ENCODE assay signal across 27 cellular contexts in the genomic region with DNA sequence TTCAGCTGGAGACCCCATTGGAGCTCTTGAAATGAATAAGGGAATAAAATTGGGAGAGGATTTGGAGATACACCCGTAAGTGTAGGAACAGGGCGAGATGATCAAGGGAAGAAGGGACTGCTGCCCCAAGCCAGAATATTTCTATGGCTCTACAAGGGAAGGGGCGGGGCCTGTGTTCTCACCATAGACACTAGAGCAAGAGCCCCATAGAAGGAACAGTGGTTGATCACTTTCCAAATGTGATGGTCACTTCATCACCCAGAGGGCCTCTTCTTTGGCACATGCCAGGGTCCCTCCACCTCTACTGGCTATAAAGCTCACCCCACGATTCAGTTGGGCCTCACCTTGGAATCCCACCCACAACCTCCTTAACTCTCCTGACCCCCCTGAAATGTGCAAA. TPM values are rescaled to one million over a fixed set of nuclear protein-coding genes. Genes with fewer than 3 reads are reported as not detected.
DNase-seq lines count a peak whose midpoint lies in the region; ATAC-seq and TF ChIP-seq lines count a peak whose summit lies in the region.
"Had no signal": no experiment of that assay in that cellular context is flagged by ENCODE, and none has a peak within 500 bp of the region (broad histone marks: within the 10 kb centered on the region; RNA-seq: fewer than 3 reads in every experiment).

No MANE protein-coding gene starts in this region.

- intact Hi-C loops in sigmoid colon (cut with DNase I) = no loop called here

- no peak for ATAC-seq in HG03565 (IDR thresholded peaks at IDR 0.05; ENCODE audit: unreplicated experiment)
- no peak for ATAC-seq in T-helper 17 cell
- ATAC-seq: heart left ventricle; HepG2; stimulated activated naive B cell treated with anti-CD40 and anti-IgM and Interleukin-4, amounts not matched to agents 10 μg/mL and 1 μg/mL and 100 μg/mL, for 72 hours had no signal

- H3K9me3 Mint-ChIP-seq in H9 = no peaks in the 10 kb centered on the region
- H3K9me3 Mint-ChIP-seq in brain = peaks cover 0 to 3% (median 0%) of the 10 kb centered on the region in 5 experiments
- H3K9me3 Mint-ChIP-seq: activated T-helper 1 cell treated with anti-CD3 and anti-CD28 coated beads, Interleukin-12 subunit alpha, Interleukin-12 subunit beta, Interleukin-2, Interleukin-4 antibody, amounts not matched to agents 30 ng/mL and 10 ng/mL and 1 ng/mL, durations not matched to agents 14 hours and 24 hours and 36 hours; nephron progenitor cell; stimulated activated naive B cell treated with anti-CD40 and anti-IgM and Interleukin-4, amounts not matched to agents 10 μg/mL and 1 μg/mL and 100 μg/mL, for 72 hours had no signal

- no peak overlapping the region for H3K4ac ChIP-seq in H9 (ENCODE audit: low read depth, low read length)

- peaks cover 84 to 89% of the 10 kb centered on the region in 2 experiments for H3K4me1 Mint-ChIP-seq in H9
- peaks cover 87% of the 10 kb centered on the region for H3K4me1 Mint-ChIP-seq in brain
- H3K4me1 Mint-ChIP-seq in T-helper 17 cell = peaks cover 2% of the 10 kb centered on the region

- no peak overlapping the region for H3K14ac ChIP-seq in H9 (ENCODE audit: insufficient read depth, low read length)

- H3K4me3 ChIP-seq in sigmoid colon = no peak overlapping the region
- H3K4me3 ChIP-seq: HAP-1, heart left ventricle, testis, uterus had no signal

- H3K4me1 ChIP-seq in H9 (ENCODE audit: insufficient read depth, low read length) (peaks cover 23% of the 10 kb centered on the region), sigmoid colon (peaks cover 0 to 15% (median 11%) of the 10 kb centered on the region in 4 donors)
- H3K4me1 ChIP-seq: BE2C, uterus had no signal

- H2BK5ac ChIP-seq in H9 (ENCODE audit: insufficient read length, low read length) = peak overlapping the region; percentile 21

- H3K4me2 ChIP-seq in H9 (ENCODE audit: insufficient read depth, insufficient read length, low read length) = no peak overlapping the region

- H2BK20ac ChIP-seq in H9 (ENCODE audit: low read depth, low read length, poor library complexity, severe bottlenecking) = no peak overlapping the region

- no CpG with 5 or more reads among the region's 4 CpGs for WGBS in H9 (ENCODE audit: extremely low coverage, insufficient read length, low lambda C conversion rate)
- WGBS in sigmoid colon, 2 donors = 87 to 89% methylated on average over 4 of the region's 4 CpGs

- H3K23me2 ChIP-seq in H9 (ENCODE audit: insufficient read length, low read depth, low read length, poor library complexity, severe bottlenecking) = no peaks in the 10 kb centered on the region

- H3K27me3 Mint-ChIP-seq in H9 (ENCODE audit: low read depth) (no peaks in the 10 kb centered on the region; the same call in 1 of the 2 replicates), brain (peaks cover 6% of the 10 kb centered on the region), T-helper 17 cell (no peaks in the 10 kb centered on the region)
- H3K27me3 Mint-ChIP-seq: stimulated activated naive B cell treated with anti-CD40 and anti-IgM and Interleukin-4, amounts not matched to agents 10 μg/mL and 1 μg/mL and 100 μg/mL, for 72 hours had no signal

- no peak overlapping the region for H4K8ac ChIP-seq in H9 (replicated peaks; ENCODE audit: insufficient read length, low read depth, low read length)

- H3K4me3 Mint-ChIP-seq in H9 (peak overlapping the region in 1 of 2 experiments; percentile 70; a peak in 2 of 5 replicates), brain (peak overlapping the region in 4 of 5 experiments; percentile 79 to 84 (median 82)), T-helper 17 cell (no peak overlapping the region)
- H3K4me3 Mint-ChIP-seq: activated T-helper 1 cell treated with anti-CD3 and anti-CD28 coated beads, Interleukin-12 subunit alpha, Interleukin-12 subunit beta, Interleukin-2, Interleukin-4 antibody, amounts not matched to agents 30 ng/mL and 10 ng/mL and 1 ng/mL, durations not matched to agents 14 hours and 24 hours and 36 hours; stimulated activated naive B cell treated with anti-CD40 and anti-IgM and Interleukin-4, amounts not matched to agents 10 μg/mL and 1 μg/mL and 100 μg/mL, for 72 hours had no signal

- no peak for TF ChIP-seq CTCF in H9 (conservative IDR thresholded peaks at IDR 0.05)
- TF ChIP-seq CTCF in brain (conservative IDR thresholded peaks at IDR 0.05) = no peak
- no peak for TF ChIP-seq CTCF in sigmoid colon (IDR thresholded peaks at IDR 0.05)

- H4K20me1 ChIP-seq in H9 (ENCODE audit: control insufficient read depth, insufficient read depth, insufficient read length) = no peaks in the 10 kb centered on the region

- H2AK5ac ChIP-seq in H9 (ENCODE audit: insufficient read length, low read length) = no peak overlapping the region

- H3K9me3 ChIP-seq in H9 (ENCODE audit: control insufficient read depth, low read depth, low read length) (no peaks in the 10 kb centered on the region), sigmoid colon (no peaks in the 10 kb centered on the region), T-helper 17 cell (ENCODE audit: control insufficient read depth, low read length, poor library complexity, severe bottlenecking) (no peaks in the 10 kb centered on the region)
- H3K9me3 ChIP-seq: BE2C, HAP-1, heart left ventricle, testis, uterus had no signal

- TF ChIP-seq POLR2A in sigmoid colon (IDR thresholded peaks at IDR 0.05) = no peak

- no peak overlapping the region for H2BK15ac ChIP-seq in H9 (ENCODE audit: low read depth, low read length)

- H3T11ph ChIP-seq in H9 (ENCODE audit: low read length) = no peak overlapping the region

- H3K36me3 ChIP-seq in sigmoid colon = no peaks in the 10 kb centered on the region
- H3K36me3 ChIP-seq: BE2C, uterus had no signal

- no peaks in the 10 kb centered on the region for H3K79me1 ChIP-seq in H9 (ENCODE audit: insufficient read depth, low read depth, low read length, poor library complexity, severe bottlenecking)

- no peak overlapping the region for H2BK12ac ChIP-seq in H9 (ENCODE audit: insufficient read length, low read depth, low read length)

- TF ChIP-seq EP300 in sigmoid colon (IDR thresholded peaks at IDR 0.05) = no peak

- no peak overlapping the region for H3K23ac ChIP-seq in H9 (ENCODE audit: insufficient read length, low read depth, low read length)

- H3K79me2 ChIP-seq in H9 (ENCODE audit: insufficient read depth, low read length) = no peaks in the 10 kb centered on the region

- no peak overlapping the region for H3K56ac ChIP-seq in H9 (ENCODE audit: insufficient read length, low read depth, low read length)

- H3K27ac ChIP-seq in H9 (ENCODE audit: insufficient read length, low read depth, low read length) = peak overlapping the region; percentile 96
- peak overlapping the region; percentile 97 for H3K27ac ChIP-seq in layer of hippocampus (ENCODE audit: low read depth, low read length)
- no peak overlapping the region for H3K27ac ChIP-seq in sigmoid colon
- H3K27ac ChIP-seq: heart left ventricle, testis, uterus had no signal

- H2AFZ ChIP-seq in H9 (ENCODE audit: low read length) = no peak overlapping the region

- H4K5ac ChIP-seq in H9 (ENCODE audit: insufficient read length, low read depth, low read length) = no peak overlapping the region

- no peak overlapping the region for H4K91ac ChIP-seq in H9 (ENCODE audit: insufficient read length, low read depth, low read length)

- no peak overlapping the region for H2BK120ac ChIP-seq in H9 (ENCODE audit: low read depth, low read length, poor library complexity, severe bottlenecking)

- no peaks in the 10 kb centered on the region for H3K27me3 ChIP-seq in H9 (ENCODE audit: insufficient read depth, low read length)
- H3K27me3 ChIP-seq in layer of hippocampus (ENCODE audit: control insufficient read depth, insufficient read depth, low read length) = no peaks in the 10 kb centered on the region
- H3K27me3 ChIP-seq in sigmoid colon = no peaks in the 10 kb centered on the region
- H3K27me3 ChIP-seq: BE2C, heart left ventricle, testis, uterus had no signal

- H3K27ac Mint-ChIP-seq in H9 (peak overlapping the region; percentile 98 to 100 (median 100)), brain (peak overlapping the region; percentile 97 to 99 (median 98)), T-helper 17 cell (no peak overlapping the region)
- H3K27ac Mint-ChIP-seq: activated T-helper 1 cell treated with anti-CD3 and anti-CD28 coated beads, Interleukin-12 subunit alpha, Interleukin-12 subunit beta, Interleukin-2, Interleukin-4 antibody, amounts not matched to agents 30 ng/mL and 10 ng/mL and 1 ng/mL, durations not matched to agents 14 hours and 24 hours and 36 hours; stimulated activated naive B cell treated with anti-CD40 and anti-IgM and Interleukin-4, amounts not matched to agents 10 μg/mL and 1 μg/mL and 100 μg/mL, for 72 hours had no signal

- H3K9ac ChIP-seq in H9 (ENCODE audit: extremely low read depth, insufficient read length, low read length) = no peak overlapping the region

- no peak overlapping the region for H3K18ac ChIP-seq in H9 (ENCODE audit: insufficient read length, low read depth, low read length)

- DNase-seq in H9 (no peak), sigmoid colon (peak; percentile 32), SHP77 (lab: John Stamatoyannopoulos, UW) (no peak), T-helper 17 cell (no peak), NCI-H345 (lab: John Stamatoyannopoulos, UW) (no peak)
- DNase-seq: activated naive CD4-positive, alpha-beta T cell treated with anti-CD3 and anti-CD28 coated beads, Interleukin-2, amount 50 U/mL, for 16 hours; BE2C; central memory CD4-positive, alpha-beta T cell; DMS79; heart left ventricle; NCI-H1092 treated with DMSO at 0.1 percent for 48 hours; NCI-H1930; NCI-H2227 treated with DMSO at 0.1 percent for 48 hours; NCI-H748 treated with DMSO at 0.1 percent for 48 hours; nephron progenitor cell; stimulated activated CD4-positive, alpha-beta T cell treated with anti-CD3 and anti-CD28 coated beads, Interleukin-4, amount 100 ng/mL, for 1 hour; stimulated activated naive B cell treated with anti-CD40 and anti-IgM and Interleukin-4, amounts not matched to agents 10 μg/mL and 1 μg/mL and 100 μg/mL, for 72 hours; T-helper 9 cell; testis; uterus had no signal

- H3K36me3 Mint-ChIP-seq in H9 (ENCODE audit: insufficient read depth in 1 of 3, low read depth in 3 of 3) = peaks cover 42 to 73% (median 48%) of the 10 kb centered on the region in 3 experiments; a peak in 6 of 7 replicates
- H3K36me3 Mint-ChIP-seq in brain = peaks cover 58% of the 10 kb centered on the region
- H3K36me3 Mint-ChIP-seq in T-helper 17 cell (ENCODE audit: low read depth) = peaks cover 2% of the 10 kb centered on the region
- H3K36me3 Mint-ChIP-seq: stimulated activated naive B cell treated with anti-CD40 and anti-IgM and Interleukin-4, amounts not matched to agents 10 μg/mL and 1 μg/mL and 100 μg/mL, for 72 hours had no signal

RNA-seq across cellular contexts. Expression of a gene that starts 25.0 kb away (rescaled TPM):
- total RNA-seq in H9 (2021) (137 and 138 TPM in 2 replicates), sigmoid colon (10 to 100 TPM in 3 of 4 donors, 1 to 10 TPM in 1; 6.7 to 20.6 (median 13.6) TPM), T-helper 17 cell (1 to 10 TPM; 2.5 to 2.9 TPM)
- polyA plus RNA-seq in brain (ENCODE audit: insufficient read depth, low read depth, low replicate concordance) (351 TPM), sigmoid colon (1 to 10 TPM; 1.6 to 8.4 (median 8.1) TPM)
- total RNA-seq: activated T-helper 1 cell treated with anti-CD3 and anti-CD28 coated beads, Interleukin-12 subunit alpha, Interleukin-12 subunit beta, Interleukin-2, Interleukin-4 antibody, amounts not matched to agents 30 ng/mL and 10 ng/mL and 1 ng/mL, durations not matched to agents 14 hours and 24 hours and 36 hours; OCI-LY7 had no signal

Comparison
In these comparisons a context has a peak if more than half of its experiments do, and no peak if none do; other contexts are left out.
1. H3K27ac ChIP-seq: peak in H9 (single experiment) and layer of hippocampus (single experiment); none in sigmoid colon (0 of 4).